In the genomic region with DNA sequence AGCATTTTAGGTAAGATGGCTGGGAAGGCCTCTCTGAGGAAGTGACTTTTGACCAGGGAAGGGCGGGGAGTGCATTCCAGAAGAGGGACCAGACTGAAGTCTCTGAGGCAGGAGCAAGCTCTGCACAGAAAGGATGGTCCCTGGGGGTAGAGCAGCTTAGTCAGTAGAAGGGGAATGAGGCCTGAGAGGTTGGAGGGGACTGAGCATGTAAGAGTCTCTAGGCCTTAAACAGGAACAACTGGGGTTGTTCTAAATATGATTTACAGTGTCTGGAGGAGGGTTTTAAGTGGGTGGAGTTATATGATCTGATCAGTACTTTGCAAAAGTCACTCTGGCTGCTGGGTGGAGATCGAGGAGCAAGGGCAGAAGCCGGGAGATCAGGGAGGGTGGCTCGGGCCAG, we compare ENCODE assay signal across 18 cellular contexts. TPM values are rescaled to one million over a fixed set of nuclear protein-coding genes. Genes with fewer than 3 reads are reported as not detected.
DNase-seq lines count a peak whose midpoint lies in the region; ATAC-seq and TF ChIP-seq lines count a peak whose summit lies in the region.
"Had no signal": no experiment of that assay in that cellular context is flagged by ENCODE, and none has a peak within 500 bp of the region (broad histone marks: within the 10 kb centered on the region; RNA-seq: fewer than 3 reads in every experiment).

No MANE protein-coding gene starts in this region.

- no peak overlapping the region for H3K9ac ChIP-seq in GM23248

- no peaks in the 10 kb centered on the region for H3K9me3 ChIP-seq in GM23248 (ENCODE audit: low read depth)
- H3K9me3 ChIP-seq: left lung, tibial artery had no signal

- in situ Hi-C loops in GM23248 (cut with MboI): no loop called here

- no peak overlapping the region for H3K4me2 ChIP-seq in GM23248 (ENCODE audit: unreplicated experiment)

- H3K4me3 ChIP-seq in ACC112 (ENCODE audit: low read depth, low read length) (no peak overlapping the region), GM23248 (no peak overlapping the region), cardiac fibroblast (replicated peaks in 1 of 2; ENCODE audit: low read depth in 2 of 2, low read length in 2 of 2) (no peak overlapping the region)
- H3K4me3 ChIP-seq: dorsolateral prefrontal cortex, left lung, tibial artery had no signal

- H3K4me1 ChIP-seq in ACC112 (ENCODE audit: control insufficient read depth, insufficient read depth, low read length, unreplicated experiment): peaks cover 21% of the 10 kb centered on the region
- H3K4me1 ChIP-seq in GM23248 (ENCODE audit: insufficient read depth): peaks cover 7% of the 10 kb centered on the region; the same call in 1 of the 2 replicates
- H3K4me1 ChIP-seq: left lung, tibial artery had no signal

- H3K36me3 ChIP-seq in ACC112 (ENCODE audit: insufficient read depth, low read length) (no peaks in the 10 kb centered on the region; the same call in 1 of the 2 replicates), GM23248 (ENCODE audit: low read depth) (no peaks in the 10 kb centered on the region; the same call in 1 of the 2 replicates)

- H4K20me1 ChIP-seq in GM23248 (ENCODE audit: insufficient read depth): no peaks in the 10 kb centered on the region

- no peaks in the 10 kb centered on the region for H3K79me2 ChIP-seq in ACC112 (ENCODE audit: control insufficient read depth, insufficient read depth, low read length, unreplicated experiment)
- no peaks in the 10 kb centered on the region for H3K79me2 ChIP-seq in GM23248 (ENCODE audit: insufficient read depth)

- H3K27me3 ChIP-seq in ACC112 (ENCODE audit: insufficient read depth, low read length): no peaks in the 10 kb centered on the region
- no peaks in the 10 kb centered on the region for H3K27me3 ChIP-seq in GM23248 (replicated peaks; ENCODE audit: insufficient read depth)
- H3K27me3 ChIP-seq: dorsolateral prefrontal cortex, left lung, tibial artery had no signal

- TF ChIP-seq CTCF in cardiac fibroblast (IDR thresholded peaks at IDR 0.05; ENCODE audit: low read depth, low read length): no peak

- no peaks in the 10 kb centered on the region for H3F3A ChIP-seq in GM23248 (ENCODE audit: insufficient read depth)

- intact Hi-C loops in left colon (cut with DNase I, micrococcal nuclease): loop anchor here in 1 of 2 donors (10.0 kb wide), 1 partner anchor 415 kb away; no protein-coding TSS in a partner anchor

- DNase-seq in GM23248: peak; percentile 12
- DNase-seq in cardiac fibroblast (ENCODE audit: low read depth in 2 of 2): peak; percentile 39 to 79
- peak in 1 of 2 donors; percentile 26 for DNase-seq in left colon
- DNase-seq in NCI-H446 (lab: John Stamatoyannopoulos, UW): no peak
- DNase-seq in stimulated activated naive CD4-positive, alpha-beta T cell treated with Interleukin-2 at 50 U/mL for 16 hours (lab: John Stamatoyannopoulos, UW): no peak
- DNase-seq: activated CD4-positive, alpha-beta T cell treated with anti-CD3 and anti-CD28 coated beads, Interleukin-2, amount 50 U/mL, for 4 hours; activated T-cell treated with anti-CD3 and anti-CD28 coated beads, Interleukin-2, amount 50 U/mL, for 24 hours; CD8-positive, alpha-beta T cell; dorsolateral prefrontal cortex; left lung; NCI-H1105; NCI-H2081 treated with DMSO at 0.1 percent for 48 hours; NCI-H524; stimulated activated naive CD4-positive, alpha-beta T cell; tibial artery had no signal

- H3K27ac ChIP-seq in ACC112 (ENCODE audit: low read depth, low read length): peak overlapping the region; percentile 53
- no peak overlapping the region for H3K27ac ChIP-seq in GM23248
- H3K27ac ChIP-seq: left lung, tibial artery had no signal

- no peaks in the 10 kb centered on the region for H3K9me2 ChIP-seq in GM23248 (ENCODE audit: insufficient read depth)

- H2AFZ ChIP-seq in ACC112 (ENCODE audit: low read length, unreplicated experiment) (no peak overlapping the region), GM23248 (no peak overlapping the region)

- WGBS in GM23248 (ENCODE audit: low coverage in 1 of 2, low lambda C conversion rate in 2 of 2, missing lambda C conversion rate in 2 of 2), 2 experiments: 65 to 74% methylated on average over 4 of the region's 4 CpGs

- ATAC-seq in left colon: peak; percentile 84
- ATAC-seq in HG02884 (IDR thresholded peaks at IDR 0.05; ENCODE audit: unreplicated experiment): no peak
- ATAC-seq in GM21515 (IDR thresholded peaks at IDR 0.05; ENCODE audit: unreplicated experiment): no peak
- ATAC-seq: CD8-positive, alpha-beta T cell; left lung had no signal

RNA-seq across cellular contexts. Expression of a gene that starts 31.7 kb away (rescaled TPM):
- 4.2 and 4.6 TPM in 2 replicates for total RNA-seq in GM23248 (2014; rRNA removed; shearing (Covaris generic))
- 2.2 and 2.8 TPM in 2 replicates for polyA plus RNA-seq in GM23248 (2016; fragmentation: Nextera tagmentation; extraction: Ambion mirVana)
- total RNA-seq in left colon: 10 to 100 TPM; 19.6 to 30.9 TPM

RNA-seq across cellular contexts. Expression of a gene that starts 48.8 kb away (rescaled TPM):
- 54.8 and 54.9 TPM in 2 replicates for total RNA-seq in GM23248 (2014; rRNA removed; shearing (Covaris generic))
- 5.3 and 5.4 TPM in 2 replicates for polyA plus RNA-seq in GM23248 (2016; fragmentation: Nextera tagmentation; extraction: Ambion mirVana)
- 10 to 100 TPM; 35.3 to 38.8 TPM for total RNA-seq in left colon

Comparison
In these comparisons a context has a peak if more than half of its experiments do, and no peak if none do; other contexts are left out.
1. DNase-seq: peak in GM23248 (single experiment) and cardiac fibroblast (2 of 2); none in NCI-H446 (0 of 2) and stimulated activated naive CD4-positive, alpha-beta T cell treated with Interleukin-2 at 50 U/mL for 16 hours (single experiment).